Comparison of ENCODE assay signal across 8 cellular contexts in genomic region chr22:50247748-50248147, GRCh38. TPM values are rescaled to one million over a fixed set of nuclear protein-coding genes. Genes with fewer than 3 reads are reported as not detected.
A peak's percentile ranks its signal among the peaks of the same experiment; 100 is the strongest.
DNase-seq lines count a peak whose midpoint lies in the region; ATAC-seq lines count a peak whose summit lies in the region.

No MANE protein-coding gene starts in this region.

- in situ Hi-C loops in G401 (cut with HindIII; ENCODE audit: low sequenced_read_pairs): no loop called here

- no peaks in the 10 kb centered on the region for H3K27me3 Mint-ChIP-seq in activated T-cell treated with anti-CD3 and anti-CD28 coated beads, Interleukin-2, amount 50 U/mL, for 24 hours

- peak overlapping the region; percentile 28 for H3K4me3 Mint-ChIP-seq in activated T-cell treated with anti-CD3 and anti-CD28 coated beads, Interleukin-2, amount 50 U/mL, for 24 hours

- H3K27ac Mint-ChIP-seq in activated T-cell treated with anti-CD3 and anti-CD28 coated beads, Interleukin-2, amount 50 U/mL, for 24 hours: peak overlapping the region; percentile 37

- intact Hi-C loops in sciatic nerve (cut with DNase I): loop anchor here (10.0 kb wide), 1 partner anchor 257 kb away; the partner anchor contains the start of genes LMF2 and NCAPH2

- no peaks in the 10 kb centered on the region for H3K9me3 Mint-ChIP-seq in activated T-cell treated with anti-CD3 and anti-CD28 coated beads, Interleukin-2, amount 50 U/mL, for 24 hours

- DNase-seq in G401 (ENCODE audit: low spot score) (peak; percentile 36), NCI-H2171 treated with DMSO at 0.1 percent for 48 hours (lab: John Stamatoyannopoulos, UW) (peak; percentile 59), left kidney (ENCODE audit: low read depth, low spot score) (peak; percentile 87), sciatic nerve (ENCODE audit: low spot score) (no peak), putamen (ENCODE audit: low spot score) (no peak)
- DNase-seq in activated T-cell treated with anti-CD3 and anti-CD28 coated beads, Interleukin-2, amount 50 U/mL, for 24 hours: peak; percentile 53

- peaks cover 50% of the 10 kb centered on the region for H3K36me3 Mint-ChIP-seq in activated T-cell treated with anti-CD3 and anti-CD28 coated beads, Interleukin-2, amount 50 U/mL, for 24 hours (ENCODE audit: low read depth)

- ATAC-seq in sciatic nerve (no peak), GM18870 (IDR thresholded peaks at IDR 0.05; ENCODE audit: unreplicated experiment) (no peak), GM21360 (IDR thresholded peaks at IDR 0.05; ENCODE audit: unreplicated experiment) (no peak)

- peaks cover 31% of the 10 kb centered on the region for H3K4me1 Mint-ChIP-seq in activated T-cell treated with anti-CD3 and anti-CD28 coated beads, Interleukin-2, amount 50 U/mL, for 24 hours (ENCODE audit: low read depth)

RNA-seq across cellular contexts. Expression of gene TUBGCP6, which starts 2.9 kb away (rescaled TPM):
- 15.1 and 17.0 TPM in 2 replicates for total RNA-seq in G401 (2014; rRNA removed; shearing (Covaris generic))
- total RNA-seq in sciatic nerve: 47.6 TPM

RNA-seq across cellular contexts. Expression of gene HDAC10, which starts 3.3 kb away (rescaled TPM):
- 6.1 and 28.5 TPM in 2 replicates for total RNA-seq in G401 (2014; rRNA removed; shearing (Covaris generic))
- total RNA-seq in sciatic nerve: 32.4 TPM

RNA-seq across cellular contexts. Expression of gene MAPK12, which starts 13.7 kb away (rescaled TPM):
- total RNA-seq in G401 (2014; rRNA removed; shearing (Covaris generic)): 155 and 158 TPM in 2 replicates
- 17.8 TPM for total RNA-seq in sciatic nerve

RNA-seq across cellular contexts. Expression of gene MAPK11, which starts 22.4 kb away (rescaled TPM):
- total RNA-seq in G401 (2014; rRNA removed; shearing (Covaris generic)): 21.3 and 21.5 TPM in 2 replicates
- 20.4 TPM for total RNA-seq in sciatic nerve

RNA-seq across cellular contexts. Expression of gene SELENOO, which starts 46.9 kb away (rescaled TPM):
- 25.5 and 40.7 TPM in 2 replicates for total RNA-seq in G401 (2014; rRNA removed; shearing (Covaris generic))
- 22.6 TPM for total RNA-seq in sciatic nerve

Comparison
In these comparisons a context has a peak if more than half of its experiments do, and no peak if none do; other contexts are left out.
1. DNase-seq: peak in G401 (single experiment), NCI-H2171 treated with DMSO at 0.1 percent for 48 hours (single experiment), activated T-cell treated with anti-CD3 and anti-CD28 coated beads, Interleukin-2, amount 50 U/mL, for 24 hours (single experiment) and left kidney (single experiment); none in sciatic nerve (single experiment) and putamen (single experiment).